In the genomic region with DNA sequence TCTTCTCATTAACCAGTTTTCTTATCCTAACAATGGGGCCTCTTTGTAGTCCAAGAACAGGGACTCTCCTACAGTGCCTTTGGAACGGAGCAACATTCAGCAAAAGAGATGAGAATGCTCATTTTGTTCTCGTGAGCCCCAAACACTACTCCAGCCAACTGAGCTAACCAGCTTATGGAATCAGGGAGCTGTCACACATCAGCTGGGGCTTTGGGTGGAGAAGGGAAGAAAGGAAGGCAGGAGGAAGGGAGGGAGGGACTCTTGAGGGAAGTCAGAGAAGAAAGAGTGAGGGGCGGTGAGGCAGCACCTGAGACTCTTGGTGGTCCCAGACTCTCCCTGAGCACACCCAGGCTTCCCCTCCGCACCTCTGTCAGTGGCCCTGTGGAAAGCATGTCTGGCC, we compare ENCODE assay signal across 13 cellular contexts.
DNase-seq lines count a peak whose midpoint lies in the region; ATAC-seq and TF ChIP-seq lines count a peak whose summit lies in the region.
"Had no signal": no experiment of that assay in that cellular context is flagged by ENCODE, and none has a peak within 500 bp of the region (broad histone marks: within the 10 kb centered on the region; RNA-seq: fewer than 3 reads in every experiment).

No MANE protein-coding gene starts in this region.

- CTCF ChIA-PET in CD4-positive, alpha-beta T cell (lab: Charles Lee) = interaction anchor here (1.0 to 2.0 kb wide), 14 partner anchors 13 to 414 kb away, joined by 3 to 10 read pairs (median 5); no protein-coding TSS in a partner anchor
- CTCF ChIA-PET in activated CD4-positive, alpha-beta memory T cell treated with anti-CD3 and anti-CD28 coated beads for 36 hours (lab: Charles Lee) = interaction anchor here (0.6 to 5.2 kb wide), 41 partner anchors 7 to 372 kb away, joined by 3 to 200 read pairs (median 6); a partner anchor contains a TSS

- H3K4me3 Mint-ChIP-seq in CD4-positive, alpha-beta T cell = no peak overlapping the region
- H3K4me3 Mint-ChIP-seq in activated CD4-positive, alpha-beta memory T cell treated with anti-CD3 and anti-CD28 coated beads for 36 hours = no peak overlapping the region
- H3K4me3 Mint-ChIP-seq: activated naive CD4-positive, alpha-beta T cell treated with anti-CD3 and anti-CD28 coated beads, Interleukin-2, amount 50 U/mL, for 24 hours had no signal

- TF ChIP-seq POLR2A in right lobe of liver (IDR thresholded peaks at IDR 0.05) (no peak), gastrocnemius medialis (IDR thresholded peaks at IDR 0.05) (no peak)

- no peaks in the 10 kb centered on the region for H3K9me3 Mint-ChIP-seq in CD4-positive, alpha-beta T cell
- H3K9me3 Mint-ChIP-seq in activated CD4-positive, alpha-beta memory T cell treated with anti-CD3 and anti-CD28 coated beads for 36 hours = no peaks in the 10 kb centered on the region
- H3K9me3 Mint-ChIP-seq: activated naive CD4-positive, alpha-beta T cell treated with anti-CD3 and anti-CD28 coated beads, Interleukin-2, amount 50 U/mL, for 24 hours had no signal

- in situ Hi-C loops in gastrocnemius medialis (cut with MboI; ENCODE audit: low sequenced_read_pairs in 4 of 4) = loop anchor here (5.0 to 10.0 kb wide), 5 partner anchors 118 to 358 kb away; a partner anchor contains a TSS

- H3K9me3 ChIP-seq in CD4-positive, alpha-beta T cell (ENCODE audit: control insufficient read depth, low read length) = no peaks in the 10 kb centered on the region
- H3K9me3 ChIP-seq in right lobe of liver (no peaks in the 10 kb centered on the region), gastrocnemius medialis (no peaks in the 10 kb centered on the region)
- H3K9me3 ChIP-seq: neutrophil, upper lobe of right lung had no signal

- H3K4me1 ChIP-seq in right lobe of liver = peaks cover 0 to 74% (median 37%) of the 10 kb centered on the region in 4 donors
- H3K4me1 ChIP-seq in gastrocnemius medialis = peaks cover 25 to 33% of the 10 kb centered on the region in 2 donors

- H3K27ac ChIP-seq in CD4-positive, alpha-beta T cell (ENCODE audit: low read depth, low read length) = no peak overlapping the region
- H3K27ac ChIP-seq in right lobe of liver = peak overlapping the region; percentile 16 to 64 (median 25)
- peak overlapping the region; percentile 42 to 78 (median 74) for H3K27ac ChIP-seq in gastrocnemius medialis
- H3K27ac ChIP-seq: hepatocyte, neutrophil, SK-N-MC, upper lobe of right lung had no signal

- H3K36me3 ChIP-seq in right lobe of liver = no peaks in the 10 kb centered on the region
- H3K36me3 ChIP-seq in gastrocnemius medialis = no peaks in the 10 kb centered on the region
- H3K36me3 ChIP-seq: upper lobe of right lung had no signal

- no peaks in the 10 kb centered on the region for H3K27me3 Mint-ChIP-seq in CD4-positive, alpha-beta T cell
- H3K27me3 Mint-ChIP-seq in activated CD4-positive, alpha-beta memory T cell treated with anti-CD3 and anti-CD28 coated beads for 36 hours = no peaks in the 10 kb centered on the region
- H3K27me3 Mint-ChIP-seq: activated naive CD4-positive, alpha-beta T cell treated with anti-CD3 and anti-CD28 coated beads, Interleukin-2, amount 50 U/mL, for 24 hours had no signal

- H3K27me3 ChIP-seq in CD4-positive, alpha-beta T cell (ENCODE audit: control insufficient read depth, insufficient read depth, low read length) = no peaks in the 10 kb centered on the region
- H3K27me3 ChIP-seq in right lobe of liver (no peaks in the 10 kb centered on the region), gastrocnemius medialis (no peaks in the 10 kb centered on the region)
- H3K27me3 ChIP-seq: hepatocyte, neutrophil, upper lobe of right lung had no signal

- H3K4me3 ChIP-seq in right lobe of liver (no peak overlapping the region), gastrocnemius medialis (no peak overlapping the region)
- H3K4me3 ChIP-seq: hepatocyte, SK-N-MC, upper lobe of right lung had no signal

- no peaks in the 10 kb centered on the region for H3K36me3 Mint-ChIP-seq in CD4-positive, alpha-beta T cell (ENCODE audit: low read depth)
- H3K36me3 Mint-ChIP-seq in activated CD4-positive, alpha-beta memory T cell treated with anti-CD3 and anti-CD28 coated beads for 36 hours = no peaks in the 10 kb centered on the region
- H3K36me3 Mint-ChIP-seq: activated naive CD4-positive, alpha-beta T cell treated with anti-CD3 and anti-CD28 coated beads, Interleukin-2, amount 50 U/mL, for 24 hours had no signal

- TF ChIP-seq CTCF in CD4-positive, alpha-beta T cell (IDR thresholded peaks at IDR 0.05) = no peak
- no peak for TF ChIP-seq CTCF in right lobe of liver (IDR thresholded peaks at IDR 0.05)
- no peak for TF ChIP-seq CTCF in gastrocnemius medialis (IDR thresholded peaks at IDR 0.05 in 4 of 5, conservative IDR thresholded peaks at IDR 0.05 in 1 of 5)

- peaks cover 87% of the 10 kb centered on the region for H3K4me1 Mint-ChIP-seq in CD4-positive, alpha-beta T cell (ENCODE audit: low read depth)
- peaks cover 49% of the 10 kb centered on the region for H3K4me1 Mint-ChIP-seq in activated CD4-positive, alpha-beta memory T cell treated with anti-CD3 and anti-CD28 coated beads for 36 hours (ENCODE audit: low read depth)

- WGBS in right lobe of liver (ENCODE audit: insufficient coverage, low coverage, low lambda C conversion rate, missing lambda C conversion rate) = 77% methylated on average over 2 of the region's 4 CpGs

- intact Hi-C loops in CD4-positive, alpha-beta T cell (cut with DNase I, micrococcal nuclease) = loop anchor here (1.0 to 10.0 kb wide), 16 partner anchors 10 to 678 kb away; a partner anchor contains a TSS
- intact Hi-C loops in right lobe of liver (cut with DNase I) (no loop called here), gastrocnemius medialis (cut with DNase I; ENCODE audit: low total_unique reads) (loop anchor here (1.0 to 5.0 kb wide), 4 partner anchors 86 to 356 kb away; no protein-coding TSS in a partner anchor)
- intact Hi-C loops in activated CD4-positive, alpha-beta memory T cell treated with anti-CD3 and anti-CD28 coated beads for 36 hours (cut with micrococcal nuclease) = loop anchor here (1.0 to 5.0 kb wide), 4 partner anchors 130 to 358 kb away; no protein-coding TSS in a partner anchor

- ATAC-seq in CD4-positive, alpha-beta T cell (ENCODE audit: poor library complexity) = no peak
- ATAC-seq in right lobe of liver (no peak), gastrocnemius medialis (no peak), GM21723 (IDR thresholded peaks at IDR 0.05; ENCODE audit: unreplicated experiment) (no peak)

- H3K27ac Mint-ChIP-seq in CD4-positive, alpha-beta T cell = peak overlapping the region; percentile 81
- no peak overlapping the region for H3K27ac Mint-ChIP-seq in activated CD4-positive, alpha-beta memory T cell treated with anti-CD3 and anti-CD28 coated beads for 36 hours
- H3K27ac Mint-ChIP-seq: activated naive CD4-positive, alpha-beta T cell treated with anti-CD3 and anti-CD28 coated beads, Interleukin-2, amount 50 U/mL, for 24 hours had no signal

- POLR2A ChIA-PET in CD4-positive, alpha-beta T cell (lab: Charles Lee) = interaction anchor here (0.6 to 3.6 kb wide), 12 partner anchors 10 to 530 kb away, joined by 3 to 34 read pairs (median 4); a partner anchor contains a TSS
- POLR2A ChIA-PET in activated CD4-positive, alpha-beta memory T cell treated with anti-CD3 and anti-CD28 coated beads for 36 hours (lab: Charles Lee) = interaction anchor here (2.1 kb wide), 1 partner anchor 34 kb away, joined by 7 read pairs; no protein-coding TSS in a partner anchor

- DNase-seq in CD4-positive, alpha-beta T cell = no peak
- DNase-seq in amygdala (lab: John Stamatoyannopoulos, UW) = peak in 30 of 56 donors; percentile 18 to 72 (median 48)
- no peak for DNase-seq in right lobe of liver
- DNase-seq in gastrocnemius medialis = no peak
- no peak for DNase-seq in kidney tubule cell (ENCODE audit: low spot score)
- DNase-seq in activated CD4-positive, alpha-beta memory T cell treated with anti-CD3 and anti-CD28 coated beads for 36 hours = no peak
- no peak for DNase-seq in cortex of kidney (lab: John Stamatoyannopoulos, UW)

Comparison
In these comparisons a context has a peak if more than half of its experiments do, and no peak if none do; other contexts are left out.
1. DNase-seq: peak in amygdala (30 of 56); none in CD4-positive, alpha-beta T cell (0 of 10), right lobe of liver (0 of 3), gastrocnemius medialis (0 of 2), kidney tubule cell (single experiment), activated CD4-positive, alpha-beta memory T cell treated with anti-CD3 and anti-CD28 coated beads for 36 hours (single experiment) and cortex of kidney (single experiment).
2. intact Hi-C loops: an anchor here in CD4-positive, alpha-beta T cell (1.0 to 10.0 kb wide), gastrocnemius medialis (1.0 to 5.0 kb wide) and activated CD4-positive, alpha-beta memory T cell treated with anti-CD3 and anti-CD28 coated beads for 36 hours (1.0 to 5.0 kb wide); none called in right lobe of liver.